ENCODE assay signal across 17 cellular contexts in the genomic region with DNA sequence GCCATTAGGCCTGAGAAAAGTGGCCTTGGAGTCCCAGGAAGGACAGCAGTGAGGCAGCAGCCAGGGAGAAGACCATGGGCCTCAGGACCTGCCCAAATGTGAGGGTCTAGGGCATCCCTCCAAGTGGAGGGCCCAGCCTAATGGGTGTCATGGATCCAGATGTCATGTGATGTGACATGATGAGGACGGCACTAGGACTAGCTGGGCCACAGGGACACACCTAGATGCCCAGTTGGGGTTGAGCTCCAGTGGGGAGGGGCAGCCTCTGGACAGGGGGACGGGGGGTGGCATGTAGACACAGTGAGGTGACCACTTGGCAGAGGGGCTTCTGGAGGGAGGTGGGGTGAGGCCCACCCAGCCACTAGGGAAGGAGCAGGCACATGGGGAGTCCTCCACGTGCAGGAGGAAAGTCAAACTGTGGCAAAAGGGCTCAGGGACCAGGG. TPM values are rescaled to one million over a fixed set of nuclear protein-coding genes. Genes with fewer than 3 reads are reported as not detected.
DNase-seq lines count a peak whose midpoint lies in the region; ATAC-seq, FAIRE-seq and TF ChIP-seq lines count a peak whose summit lies in the region.
"Had no signal": no experiment of that assay in that cellular context is flagged by ENCODE, and none has a peak within 500 bp of the region (broad histone marks: within the 10 kb centered on the region; RNA-seq: fewer than 3 reads in every experiment).

No MANE protein-coding gene starts in this region.

- H3K36me3 Mint-ChIP-seq in CD4-positive, alpha-beta T cell (ENCODE audit: low read depth) = no peaks in the 10 kb centered on the region
- peaks cover 5% of the 10 kb centered on the region for H3K36me3 Mint-ChIP-seq in activated T-helper 2 cell treated with anti-CD3 and anti-CD28 coated beads, Interferon-gamma antibody, Interleukin-2, Interleukin-4, amounts not matched to agents 10 μg/mL and 5 μg/mL and 100 μg/mL, durations not matched to agents 14 hours and 24 hours and 36 hours (ENCODE audit: low read depth)
- peaks cover 0 to 2% (median 0%) of the 10 kb centered on the region in 3 donors for H3K36me3 Mint-ChIP-seq in naive thymus-derived CD8-positive, alpha-beta T cell

- ATAC-seq in CD4-positive, alpha-beta T cell (ENCODE audit: poor library complexity) = no peak
- no peak for ATAC-seq in naive thymus-derived CD8-positive, alpha-beta T cell
- ATAC-seq in HG02840 (IDR thresholded peaks at IDR 0.05; ENCODE audit: low FRiP score, unreplicated experiment) = no peak
- no peak for ATAC-seq in HG03354 (IDR thresholded peaks at IDR 0.05; ENCODE audit: poor library complexity, severe bottlenecking, unreplicated experiment)
- ATAC-seq: body of pancreas had no signal

- no peak for TF ChIP-seq CTCF in CD4-positive, alpha-beta T cell (IDR thresholded peaks at IDR 0.05)

- no peaks in the 10 kb centered on the region for H3K9me3 Mint-ChIP-seq in CD4-positive, alpha-beta T cell
- H3K9me3 Mint-ChIP-seq in activated T-helper 2 cell treated with anti-CD3 and anti-CD28 coated beads, Interferon-gamma antibody, Interleukin-2, Interleukin-4, amounts not matched to agents 10 μg/mL and 5 μg/mL and 100 μg/mL, durations not matched to agents 14 hours and 24 hours and 36 hours = no peaks in the 10 kb centered on the region
- no peaks in the 10 kb centered on the region for H3K9me3 Mint-ChIP-seq in naive thymus-derived CD8-positive, alpha-beta T cell

- POLR2A ChIA-PET in CD4-positive, alpha-beta T cell (lab: Charles Lee) = interaction anchor here (2.7 to 6.7 kb wide), 2 partner anchors 24 to 31 kb away, joined by 6 to 67 read pairs; no protein-coding TSS in a partner anchor
- POLR2A ChIA-PET in naive thymus-derived CD8-positive, alpha-beta T cell (lab: Charles Lee) = interaction anchor here (0.5 to 1.3 kb wide), 4 partner anchors 9 to 38 kb away, joined by 3 to 4 read pairs (median 4); no protein-coding TSS in a partner anchor

- TF ChIP-seq POLR2A in GM12891 (IDR thresholded peaks at IDR 0.05; ENCODE audit: low read depth, low read length) = no peak

- peaks cover 57% of the 10 kb centered on the region for H3K27me3 Mint-ChIP-seq in CD4-positive, alpha-beta T cell
- peaks cover 69% of the 10 kb centered on the region for H3K27me3 Mint-ChIP-seq in activated T-helper 2 cell treated with anti-CD3 and anti-CD28 coated beads, Interferon-gamma antibody, Interleukin-2, Interleukin-4, amounts not matched to agents 10 μg/mL and 5 μg/mL and 100 μg/mL, durations not matched to agents 14 hours and 24 hours and 36 hours (ENCODE audit: low read depth)
- peaks cover 27 to 73% (median 42%) of the 10 kb centered on the region in 5 donors for H3K27me3 Mint-ChIP-seq in naive thymus-derived CD8-positive, alpha-beta T cell

- no peak overlapping the region for H3K27ac ChIP-seq in CD4-positive, alpha-beta T cell (ENCODE audit: low read depth, low read length)
- H3K27ac ChIP-seq: body of pancreas, tibial artery had no signal

- H3K27me3 ChIP-seq in CD4-positive, alpha-beta T cell (ENCODE audit: control insufficient read depth, insufficient read depth, low read length) = peaks cover 47% of the 10 kb centered on the region
- H3K27me3 ChIP-seq: tibial artery had no signal

- CTCF ChIA-PET in CD4-positive, alpha-beta T cell (lab: Charles Lee) = no interaction called here

- H3K27ac Mint-ChIP-seq in CD4-positive, alpha-beta T cell = no peak overlapping the region
- H3K27ac Mint-ChIP-seq in activated T-helper 2 cell treated with anti-CD3 and anti-CD28 coated beads, Interferon-gamma antibody, Interleukin-2, Interleukin-4, amounts not matched to agents 10 μg/mL and 5 μg/mL and 100 μg/mL, durations not matched to agents 14 hours and 24 hours and 36 hours = no peak overlapping the region
- H3K27ac Mint-ChIP-seq in naive thymus-derived CD8-positive, alpha-beta T cell = peak overlapping the region in 1 of 10 donors; percentile 84

- intact Hi-C loops in CD4-positive, alpha-beta T cell (cut with DNase I, micrococcal nuclease) = no loop called here
- intact Hi-C loops in activated T-helper 2 cell treated with anti-CD3 and anti-CD28 coated beads, Interferon-gamma antibody, Interleukin-2, Interleukin-4, amounts not matched to agents 10 μg/mL and 5 μg/mL and 100 μg/mL, durations not matched to agents 14 hours and 24 hours and 36 hours (cut with micrococcal nuclease) = no loop called here

- DNase-seq in 8988T = peak; percentile 27
- no peak for DNase-seq in CD4-positive, alpha-beta T cell
- no peak for DNase-seq in activated T-helper 2 cell treated with anti-CD3 and anti-CD28 coated beads, Interferon-gamma antibody, Interleukin-2, Interleukin-4, amounts not matched to agents 10 μg/mL and 5 μg/mL and 100 μg/mL, durations not matched to agents 14 hours and 24 hours and 36 hours (ENCODE audit: low spot score)
- DNase-seq in naive thymus-derived CD8-positive, alpha-beta T cell = no peak
- DNase-seq in GM12891 (ENCODE audit: insufficient read length, low spot score) = no peak
- no peak for DNase-seq in DMS 273 (lab: John Stamatoyannopoulos, UW; ENCODE audit: unreplicated experiment)
- DNase-seq: activated effector memory CD4-positive, alpha-beta T cell treated with anti-CD3 and anti-CD28 coated beads, Interleukin-2, amount 50 U/mL, for 16 hours; body of pancreas; dermis blood vessel endothelial cell; NCI-H2029 treated with DMSO at 0.1 percent for 48 hours; NCI-H524 treated with DMSO at 0.1 percent for 48 hours; OCI-M1; stimulated activated CD4-positive, alpha-beta T cell treated with anti-CD3 and anti-CD28 coated beads, Interleukin-2, amount 100 ng/mL, for 48 hours had no signal

- peaks cover 23% of the 10 kb centered on the region for H3K4me1 Mint-ChIP-seq in CD4-positive, alpha-beta T cell (ENCODE audit: low read depth)
- H3K4me1 Mint-ChIP-seq in activated T-helper 2 cell treated with anti-CD3 and anti-CD28 coated beads, Interferon-gamma antibody, Interleukin-2, Interleukin-4, amounts not matched to agents 10 μg/mL and 5 μg/mL and 100 μg/mL, durations not matched to agents 14 hours and 24 hours and 36 hours (ENCODE audit: low read depth) = peaks cover 10% of the 10 kb centered on the region
- peaks cover 21 to 45% (median 36%) of the 10 kb centered on the region in 4 donors for H3K4me1 Mint-ChIP-seq in naive thymus-derived CD8-positive, alpha-beta T cell

- no peaks in the 10 kb centered on the region for H3K9me3 ChIP-seq in CD4-positive, alpha-beta T cell (ENCODE audit: control insufficient read depth, low read length)
- H3K9me3 ChIP-seq: body of pancreas, tibial artery had no signal

- peak overlapping the region; percentile 81 for H3K4me3 Mint-ChIP-seq in CD4-positive, alpha-beta T cell
- peak overlapping the region; percentile 54 for H3K4me3 Mint-ChIP-seq in activated T-helper 2 cell treated with anti-CD3 and anti-CD28 coated beads, Interferon-gamma antibody, Interleukin-2, Interleukin-4, amounts not matched to agents 10 μg/mL and 5 μg/mL and 100 μg/mL, durations not matched to agents 14 hours and 24 hours and 36 hours (ENCODE audit: low read depth)
- peak overlapping the region in 9 of 10 donors; percentile 29 to 93 (median 59) for H3K4me3 Mint-ChIP-seq in naive thymus-derived CD8-positive, alpha-beta T cell

- FAIRE-seq in GM12891 (lab: Jason Lieb, UNC) = no peak
- FAIRE-seq: keratinocyte had no signal

TF ChIP-seq in GM12891, 5 proteins besides CTCF, POLR2A, EP300 and RAD21:
- TF ChIP-seq POU2F2 (IDR thresholded peaks at IDR 0.05; ENCODE audit: low read depth, low read length) = no peak

RNA-seq across cellular contexts. Expression of gene SCARF2, which starts 5.4 kb away (rescaled TPM):
- 1 to 10 TPM; 2.5 to 3.1 TPM for total RNA-seq in CD4-positive, alpha-beta T cell
- total RNA-seq in activated T-helper 2 cell treated with anti-CD3 and anti-CD28 coated beads, Interferon-gamma antibody, Interleukin-2, Interleukin-4, amounts not matched to agents 10 μg/mL and 5 μg/mL and 100 μg/mL, durations not matched to agents 14 hours and 24 hours and 36 hours = 0.55 and 0.62 TPM in 2 replicates
- 1 to 10 TPM; 2.9 to 3.1 TPM for total RNA-seq in naive thymus-derived CD8-positive, alpha-beta T cell
- polyA plus RNA-seq in naive thymus-derived CD8-positive, alpha-beta T cell = under 1 TPM; 0.07 to 0.51 (median 0.10) TPM
- polyA plus RNA-seq in GM12891 (2012; ENCODE audit: low read depth, missing spikeins) = 0.08 TPM

RNA-seq across cellular contexts. Expression of gene ZNF74, which starts 38.3 kb away (rescaled TPM):
- total RNA-seq in CD4-positive, alpha-beta T cell = 1 to 10 TPM; 1.7 to 2.3 TPM
- total RNA-seq in activated T-helper 2 cell treated with anti-CD3 and anti-CD28 coated beads, Interferon-gamma antibody, Interleukin-2, Interleukin-4, amounts not matched to agents 10 μg/mL and 5 μg/mL and 100 μg/mL, durations not matched to agents 14 hours and 24 hours and 36 hours = 13.2 and 14.4 TPM in 2 replicates
- 10 to 100 TPM; 12.9 to 14.5 TPM for total RNA-seq in naive thymus-derived CD8-positive, alpha-beta T cell
- polyA plus RNA-seq in naive thymus-derived CD8-positive, alpha-beta T cell = 10 to 100 TPM in 1 of 3 donors, 1 to 10 TPM in 2; 6.7 to 10.7 (median 8.2) TPM
- polyA plus RNA-seq in GM12891 (2012; ENCODE audit: low read depth, missing spikeins) = 2.7 TPM
